ENCODE assay signal across 28 cellular contexts in genomic region chr17:4877089-4877488, GRCh38. TPM values are rescaled to one million over a fixed set of nuclear protein-coding genes. Genes with fewer than 3 reads are reported as not detected.
A peak's percentile ranks its signal among the peaks of the same experiment; 100 is the strongest.
DNase-seq lines count a peak whose midpoint lies in the region; ATAC-seq, FAIRE-seq and TF ChIP-seq lines count a peak whose summit lies in the region.
"Had no signal": no experiment of that assay in that cellular context is flagged by ENCODE, and none has a peak within 500 bp of the region (broad histone marks: within the 10 kb centered on the region; RNA-seq: fewer than 3 reads in every experiment).

No MANE protein-coding gene starts in this region.

- H2BK120ac ChIP-seq in H9 (ENCODE audit: low read depth, low read length, poor library complexity, severe bottlenecking): no peak overlapping the region

- no peak overlapping the region for H4K91ac ChIP-seq in H9 (ENCODE audit: insufficient read length, low read depth, low read length)

- H3K4me1 Mint-ChIP-seq in H9: peaks cover 10 to 18% of the 10 kb centered on the region in 2 experiments
- peaks cover 6% of the 10 kb centered on the region for H3K4me1 Mint-ChIP-seq in astrocyte (ENCODE audit: low read depth, unreplicated experiment)
- H3K4me1 Mint-ChIP-seq in activated CD4-positive, alpha-beta T cell treated with anti-CD3 and anti-CD28 coated beads, Interleukin-2, amount 10 ng/mL, durations not matched to agents 24 days and 14 days: peaks cover 3% of the 10 kb centered on the region
- no peaks in the 10 kb centered on the region for H3K4me1 Mint-ChIP-seq in Caco-2 (ENCODE audit: low read depth, unreplicated experiment)
- no peaks in the 10 kb centered on the region for H3K4me1 Mint-ChIP-seq in activated naive CD8-positive, alpha-beta T cell treated with anti-CD3 and anti-CD28 coated beads, Interleukin-2, amount 50 U/mL, for 24 hours
- H3K4me1 Mint-ChIP-seq: activated CD4-positive, alpha-beta memory T cell treated with anti-CD3 and anti-CD28 coated beads, Interleukin-2, amount 10 ng/mL, durations not matched to agents 7 days and 5 days had no signal

- H3K9me3 ChIP-seq in H9 (ENCODE audit: control insufficient read depth, low read depth, low read length) (no peaks in the 10 kb centered on the region), astrocyte (ENCODE audit: insufficient read depth, low read depth, low read length) (no peaks in the 10 kb centered on the region), lower lobe of right lung (no peaks in the 10 kb centered on the region), Caco-2 (no peaks in the 10 kb centered on the region)

- CTCF ChIA-PET in Caco-2 (lab: Charles Lee): no interaction called here

- no peaks in the 10 kb centered on the region for H3K79me1 ChIP-seq in H9 (ENCODE audit: insufficient read depth, low read depth, low read length, poor library complexity, severe bottlenecking)

- H3K36me3 Mint-ChIP-seq in H9 (ENCODE audit: insufficient read depth in 1 of 3, low read depth in 3 of 3): peaks cover 2 to 11% (median 4%) of the 10 kb centered on the region in 3 experiments; a peak in 5 of 7 replicates
- peaks cover 24% of the 10 kb centered on the region for H3K36me3 Mint-ChIP-seq in astrocyte (ENCODE audit: low read depth, unreplicated experiment)
- peaks cover 26% of the 10 kb centered on the region for H3K36me3 Mint-ChIP-seq in activated CD4-positive, alpha-beta T cell treated with anti-CD3 and anti-CD28 coated beads, Interleukin-2, amount 10 ng/mL, durations not matched to agents 24 days and 14 days (ENCODE audit: low read depth)
- H3K36me3 Mint-ChIP-seq in Caco-2 (ENCODE audit: insufficient read depth, unreplicated experiment): peaks cover 6% of the 10 kb centered on the region
- no peaks in the 10 kb centered on the region for H3K36me3 Mint-ChIP-seq in activated naive CD8-positive, alpha-beta T cell treated with anti-CD3 and anti-CD28 coated beads, Interleukin-2, amount 50 U/mL, for 24 hours (ENCODE audit: low read depth)

- no peak overlapping the region for H2BK15ac ChIP-seq in H9 (ENCODE audit: low read depth, low read length)

- no peak overlapping the region for H3K18ac ChIP-seq in H9 (ENCODE audit: insufficient read length, low read depth, low read length)

- peak overlapping the region in 2 of 3 experiments; percentile 34 to 75; a peak in 2 of 7 replicates for H3K27ac Mint-ChIP-seq in H9
- peak overlapping the region; percentile 41 for H3K27ac Mint-ChIP-seq in astrocyte (ENCODE audit: unreplicated experiment)
- H3K27ac Mint-ChIP-seq in activated CD4-positive, alpha-beta T cell treated with anti-CD3 and anti-CD28 coated beads, Interleukin-2, amount 10 ng/mL, durations not matched to agents 24 days and 14 days: no peak overlapping the region
- H3K27ac Mint-ChIP-seq in Caco-2 (ENCODE audit: unreplicated experiment): no peak overlapping the region
- no peak overlapping the region for H3K27ac Mint-ChIP-seq in activated naive CD8-positive, alpha-beta T cell treated with anti-CD3 and anti-CD28 coated beads, Interleukin-2, amount 50 U/mL, for 24 hours
- H3K27ac Mint-ChIP-seq: activated CD4-positive, alpha-beta memory T cell treated with anti-CD3 and anti-CD28 coated beads, Interleukin-2, amount 10 ng/mL, durations not matched to agents 7 days and 5 days had no signal

- H3K27me3 Mint-ChIP-seq in H9 (ENCODE audit: low read depth) (no peaks in the 10 kb centered on the region), astrocyte (ENCODE audit: low read depth, unreplicated experiment) (no peaks in the 10 kb centered on the region), Caco-2 (ENCODE audit: insufficient read depth, unreplicated experiment) (no peaks in the 10 kb centered on the region)
- H3K27me3 Mint-ChIP-seq in activated CD4-positive, alpha-beta T cell treated with anti-CD3 and anti-CD28 coated beads, Interleukin-2, amount 10 ng/mL, durations not matched to agents 24 days and 14 days: no peaks in the 10 kb centered on the region
- no peaks in the 10 kb centered on the region for H3K27me3 Mint-ChIP-seq in activated naive CD8-positive, alpha-beta T cell treated with anti-CD3 and anti-CD28 coated beads, Interleukin-2, amount 50 U/mL, for 24 hours
- H3K27me3 Mint-ChIP-seq: activated CD4-positive, alpha-beta memory T cell treated with anti-CD3 and anti-CD28 coated beads, Interleukin-2, amount 10 ng/mL, durations not matched to agents 7 days and 5 days; CD4-positive, alpha-beta memory T cell had no signal

- intact Hi-C loops in lower lobe of right lung (cut with DNase I): no loop called here
- intact Hi-C loops in activated CD4-positive, alpha-beta T cell treated with anti-CD3 and anti-CD28 coated beads, Interleukin-2, amount 10 ng/mL, durations not matched to agents 24 days and 14 days (cut with micrococcal nuclease): no loop called here
- intact Hi-C loops in Caco-2 (cut with micrococcal nuclease; ENCODE audit: unreplicated experiment): no loop called here

- peak in 1 of 2 donors; percentile 16 for ATAC-seq in lower lobe of right lung
- no peak for ATAC-seq in activated naive CD8-positive, alpha-beta T cell treated with anti-CD3 and anti-CD28 coated beads, Interleukin-2, amount 50 U/mL, for 24 hours
- ATAC-seq: HCT116, right cardiac atrium, SK-N-SH treated with all-trans-retinoic acid at 6 μM for 48 hours had no signal

- DNase-seq in H9 (no peak), astrocyte (ENCODE audit: low read depth) (no peak), lower lobe of right lung (no peak), substantia nigra (lab: John Stamatoyannopoulos, UW) (peak in 40 of 49 donors; percentile 12 to 75 (median 51)), Caco-2 (no peak), NCI-H1436 (lab: John Stamatoyannopoulos, UW) (no peak)
- DNase-seq in activated CD4-positive, alpha-beta T cell treated with anti-CD3 and anti-CD28 coated beads, Interleukin-2, amount 10 ng/mL, durations not matched to agents 24 days and 14 days: no peak
- DNase-seq in activated naive CD8-positive, alpha-beta T cell treated with anti-CD3 and anti-CD28 coated beads, Interleukin-2, amount 50 U/mL, for 24 hours: no peak
- DNase-seq: activated CD4-positive, alpha-beta memory T cell treated with anti-CD3 and anti-CD28 coated beads, Interleukin-2, amount 10 ng/mL, durations not matched to agents 7 days and 5 days; activated gamma-delta T cell; CD4-positive, alpha-beta memory T cell; foreskin fibroblast; GDM1; KBM-7; MM.1S; NCI-H146; NCI-H524 treated with DMSO at 0.1 percent for 48 hours; right cardiac atrium; RPMI8226; T-helper 9 cell had no signal

- no peaks in the 10 kb centered on the region for H3K36me3 ChIP-seq in astrocyte (ENCODE audit: insufficient read depth, low read length)
- H3K36me3 ChIP-seq in lower lobe of right lung: peaks cover 41% of the 10 kb centered on the region
- no peaks in the 10 kb centered on the region for H3K36me3 ChIP-seq in Caco-2 (ENCODE audit: control insufficient read depth, insufficient read depth, low read length)
- H3K36me3 ChIP-seq: cardiac muscle cell had no signal

- H3K4me1 ChIP-seq in H9 (ENCODE audit: insufficient read depth, low read length) (no peaks in the 10 kb centered on the region; the same call in 1 of the 2 replicates), astrocyte (ENCODE audit: insufficient read depth, low read length) (no peaks in the 10 kb centered on the region), lower lobe of right lung (peaks cover 13% of the 10 kb centered on the region), Caco-2 (no peaks in the 10 kb centered on the region)

- WGBS in H9 (ENCODE audit: extremely low coverage, insufficient read length, low lambda C conversion rate): no CpG with 5 or more reads among the region's 5 CpGs

- H3K4me3 Mint-ChIP-seq in H9: no peak overlapping the region
- no peak overlapping the region for H3K4me3 Mint-ChIP-seq in astrocyte (ENCODE audit: unreplicated experiment)
- H3K4me3 Mint-ChIP-seq in activated CD4-positive, alpha-beta T cell treated with anti-CD3 and anti-CD28 coated beads, Interleukin-2, amount 10 ng/mL, durations not matched to agents 24 days and 14 days: no peak overlapping the region
- H3K4me3 Mint-ChIP-seq in Caco-2 (ENCODE audit: unreplicated experiment): no peak overlapping the region
- H3K4me3 Mint-ChIP-seq in activated naive CD8-positive, alpha-beta T cell treated with anti-CD3 and anti-CD28 coated beads, Interleukin-2, amount 50 U/mL, for 24 hours: no peak overlapping the region
- H3K4me3 Mint-ChIP-seq: activated CD4-positive, alpha-beta memory T cell treated with anti-CD3 and anti-CD28 coated beads, Interleukin-2, amount 10 ng/mL, durations not matched to agents 7 days and 5 days; CD4-positive, alpha-beta memory T cell had no signal

- no peak for TF ChIP-seq CTCF in H9 (conservative IDR thresholded peaks at IDR 0.05)
- TF ChIP-seq CTCF in astrocyte (IDR thresholded peaks at IDR 0.05; ENCODE audit: insufficient read depth, low read depth, low read length): no peak
- TF ChIP-seq CTCF in lower lobe of right lung (IDR thresholded peaks at IDR 0.05): no peak
- no peak for TF ChIP-seq CTCF in Caco-2 (IDR thresholded peaks at IDR 0.05; ENCODE audit: insufficient read depth in 1 of 2, low read depth in 1 of 2, low read length in 1 of 2, severe bottlenecking in 1 of 2, unreplicated experiment in 1 of 2)

- H3K27ac ChIP-seq in H9 (ENCODE audit: insufficient read length, low read depth, low read length) (no peak overlapping the region), astrocyte (ENCODE audit: low read depth, low read length) (no peak overlapping the region), lower lobe of right lung (peak overlapping the region; percentile 3), substantia nigra (ENCODE audit: low read depth, low read length, poor library complexity, severe bottlenecking) (peak overlapping the region; percentile 98)
- H3K27ac ChIP-seq: cardiac muscle cell had no signal

- H3K9me3 Mint-ChIP-seq in H9: no peaks in the 10 kb centered on the region
- no peaks in the 10 kb centered on the region for H3K9me3 Mint-ChIP-seq in astrocyte (ENCODE audit: unreplicated experiment)
- no peaks in the 10 kb centered on the region for H3K9me3 Mint-ChIP-seq in activated CD4-positive, alpha-beta T cell treated with anti-CD3 and anti-CD28 coated beads, Interleukin-2, amount 10 ng/mL, durations not matched to agents 24 days and 14 days
- H3K9me3 Mint-ChIP-seq in Caco-2 (ENCODE audit: unreplicated experiment): no peaks in the 10 kb centered on the region
- H3K9me3 Mint-ChIP-seq in activated naive CD8-positive, alpha-beta T cell treated with anti-CD3 and anti-CD28 coated beads, Interleukin-2, amount 50 U/mL, for 24 hours: no peaks in the 10 kb centered on the region
- H3K9me3 Mint-ChIP-seq: activated CD4-positive, alpha-beta memory T cell treated with anti-CD3 and anti-CD28 coated beads, Interleukin-2, amount 10 ng/mL, durations not matched to agents 7 days and 5 days had no signal

- no peak overlapping the region for H2AFZ ChIP-seq in H9 (ENCODE audit: low read length)
- no peak overlapping the region for H2AFZ ChIP-seq in astrocyte (ENCODE audit: low read depth, low read length)

- H4K5ac ChIP-seq in H9 (ENCODE audit: insufficient read length, low read depth, low read length): no peak overlapping the region

- POLR2A ChIA-PET in Caco-2 (lab: Charles Lee): interaction anchor here (0.6 kb wide), 1 partner anchor 66 kb away, joined by 4 read pairs; no protein-coding TSS in a partner anchor

- H3K23ac ChIP-seq in H9 (ENCODE audit: insufficient read length, low read depth, low read length): no peak overlapping the region

- H3K4me3 ChIP-seq in astrocyte (ENCODE audit: insufficient read depth, low read depth, low read length): no peak overlapping the region
- no peak overlapping the region for H3K4me3 ChIP-seq in lower lobe of right lung
- no peak overlapping the region for H3K4me3 ChIP-seq in Caco-2 (ENCODE audit: low read depth, low read length)
- H3K4me3 ChIP-seq: cardiac muscle cell, lung had no signal

- H3K4ac ChIP-seq in H9 (ENCODE audit: low read depth, low read length): no peak overlapping the region

- no peak overlapping the region for H2BK5ac ChIP-seq in H9 (ENCODE audit: insufficient read length, low read length)

- H4K20me1 ChIP-seq in H9 (ENCODE audit: control insufficient read depth, insufficient read depth, insufficient read length) (no peaks in the 10 kb centered on the region), astrocyte (ENCODE audit: insufficient read depth, low read length) (peaks cover 59% of the 10 kb centered on the region)

- peaks cover 2% of the 10 kb centered on the region; the same call in 1 of the 2 replicates for H3K79me2 ChIP-seq in H9 (ENCODE audit: insufficient read depth, low read length)
- H3K79me2 ChIP-seq in astrocyte (ENCODE audit: insufficient read depth, low read length): peaks cover 10% of the 10 kb centered on the region

- H2BK20ac ChIP-seq in H9 (ENCODE audit: low read depth, low read length, poor library complexity, severe bottlenecking): no peak overlapping the region

- H4K8ac ChIP-seq in H9 (replicated peaks; ENCODE audit: insufficient read length, low read depth, low read length): no peak overlapping the region

- no peak overlapping the region for H3K14ac ChIP-seq in H9 (ENCODE audit: insufficient read depth, low read length)

- no peak overlapping the region for H3K9ac ChIP-seq in H9 (ENCODE audit: extremely low read depth, insufficient read length, low read length)
- no peak overlapping the region for H3K9ac ChIP-seq in astrocyte (ENCODE audit: low read length)

- H2BK12ac ChIP-seq in H9 (ENCODE audit: insufficient read length, low read depth, low read length): no peak overlapping the region

- no peak overlapping the region for H3K56ac ChIP-seq in H9 (ENCODE audit: insufficient read length, low read depth, low read length)

- H3K23me2 ChIP-seq in H9 (ENCODE audit: insufficient read length, low read depth, low read length, poor library complexity, severe bottlenecking): no peaks in the 10 kb centered on the region

- no peak for FAIRE-seq in astrocyte (lab: Jason Lieb, UNC)
- FAIRE-seq: islet of Langerhans, urothelium cell line had no signal

- H3K4me2 ChIP-seq in H9 (ENCODE audit: insufficient read depth, insufficient read length, low read length) (no peak overlapping the region), astrocyte (ENCODE audit: low read length) (no peak overlapping the region)

- H3T11ph ChIP-seq in H9 (ENCODE audit: low read length): no peak overlapping the region

- no TSS peak for BruUV-seq in Caco-2 (replicated peaks; lab: Mats Ljungman, UMichigan)

- no peaks in the 10 kb centered on the region for H3K27me3 ChIP-seq in H9 (ENCODE audit: insufficient read depth, low read length)
- H3K27me3 ChIP-seq in astrocyte (ENCODE audit: insufficient read depth, low read length): no peaks in the 10 kb centered on the region
- H3K27me3 ChIP-seq in lower lobe of right lung (ENCODE audit: low read depth): no peaks in the 10 kb centered on the region
- no peaks in the 10 kb centered on the region for H3K27me3 ChIP-seq in Caco-2 (replicated peaks; ENCODE audit: control insufficient read depth, insufficient read depth, low read length)
- H3K27me3 ChIP-seq: cardiac muscle cell had no signal

- H2AK5ac ChIP-seq in H9 (ENCODE audit: insufficient read length, low read length): no peak overlapping the region

RNA-seq across cellular contexts. Expression of gene C17orf107, which starts 22.2 kb away (rescaled TPM):
- total RNA-seq in H9 (2021) (4.0 and 4.4 TPM in 2 replicates), astrocyte (2.2 and 3.9 TPM in 2 replicates), lower lobe of right lung (2.2 TPM), Caco-2 (2022) (0.86 and 1.0 TPM in 2 replicates)
- 1.4 and 1.7 TPM in 2 replicates for total RNA-seq in activated CD4-positive, alpha-beta T cell treated with anti-CD3 and anti-CD28 coated beads, Interleukin-2, amount 10 ng/mL, durations not matched to agents 24 days and 14 days

RNA-seq across cellular contexts. Expression of gene CHRNE, which starts 25.8 kb away (rescaled TPM):
- 0.31 and 0.61 TPM in 2 replicates for total RNA-seq in H9 (2021)
- 0.20 and 0.43 TPM in 2 replicates for total RNA-seq in astrocyte
- total RNA-seq in lower lobe of right lung: 0.71 TPM
- total RNA-seq in activated CD4-positive, alpha-beta T cell treated with anti-CD3 and anti-CD28 coated beads, Interleukin-2, amount 10 ng/mL, durations not matched to agents 24 days and 14 days: 0.42 and 0.64 TPM in 2 replicates
- total RNA-seq in Caco-2 (2022): not detected in 2 replicates
- total RNA-seq: HT1080 had no signal

RNA-seq across cellular contexts. Expression of gene MINK1, which starts 43.9 kb away (rescaled TPM):
- total RNA-seq in H9 (2021): 64.3 and 68.8 TPM in 2 replicates
- total RNA-seq in astrocyte: 51.3 and 63.2 TPM in 2 replicates
- total RNA-seq in lower lobe of right lung: 155 TPM
- 56.1 and 59.7 TPM in 2 replicates for total RNA-seq in activated CD4-positive, alpha-beta T cell treated with anti-CD3 and anti-CD28 coated beads, Interleukin-2, amount 10 ng/mL, durations not matched to agents 24 days and 14 days
- total RNA-seq in Caco-2 (2022): 47.7 and 49.4 TPM in 2 replicates

RNA-seq across cellular contexts. Expression of gene GP1BA, which starts 55.0 kb away (rescaled TPM):
- total RNA-seq in H9 (2021) (not detected in 2 replicates), astrocyte (0.09 TPM in 1 of 2 replicates, not detected in the other), lower lobe of right lung (0.92 TPM), Caco-2 (2022) (not detected in 2 replicates)
- total RNA-seq in activated CD4-positive, alpha-beta T cell treated with anti-CD3 and anti-CD28 coated beads, Interleukin-2, amount 10 ng/mL, durations not matched to agents 24 days and 14 days: not detected in 2 replicates
- total RNA-seq: activated CD4-positive, alpha-beta memory T cell treated with anti-CD3 and anti-CD28 coated beads, Interleukin-2, amount 10 ng/mL, durations not matched to agents 7 days and 5 days; cardiac muscle cell; CD4-positive, alpha-beta memory T cell; dermis microvascular lymphatic vessel endothelial cell; HT1080 had no signal

Comparison
In these comparisons a context has a peak if more than half of its experiments do, and no peak if none do; other contexts are left out.
1. DNase-seq: peak in substantia nigra (40 of 49); none in H9 (single experiment), astrocyte (single experiment), lower lobe of right lung (single experiment), activated CD4-positive, alpha-beta T cell treated with anti-CD3 and anti-CD28 coated beads, Interleukin-2, amount 10 ng/mL, durations not matched to agents 24 days and 14 days (single experiment), Caco-2 (0 of 2), activated naive CD8-positive, alpha-beta T cell treated with anti-CD3 and anti-CD28 coated beads, Interleukin-2, amount 50 U/mL, for 24 hours (single experiment) and NCI-H1436 (single experiment).
2. H3K27ac ChIP-seq: peak in lower lobe of right lung (single experiment) and substantia nigra (single experiment); none in H9 (single experiment) and astrocyte (single experiment).
3. H3K27ac Mint-ChIP-seq: peak in H9 (2 of 3) and astrocyte (single experiment); none in activated CD4-positive, alpha-beta T cell treated with anti-CD3 and anti-CD28 coated beads, Interleukin-2, amount 10 ng/mL, durations not matched to agents 24 days and 14 days (single experiment), Caco-2 (single experiment) and activated naive CD8-positive, alpha-beta T cell treated with anti-CD3 and anti-CD28 coated beads, Interleukin-2, amount 50 U/mL, for 24 hours (single experiment).